Comparison of ENCODE assay signal across 2 cellular contexts in the genomic region with DNA sequence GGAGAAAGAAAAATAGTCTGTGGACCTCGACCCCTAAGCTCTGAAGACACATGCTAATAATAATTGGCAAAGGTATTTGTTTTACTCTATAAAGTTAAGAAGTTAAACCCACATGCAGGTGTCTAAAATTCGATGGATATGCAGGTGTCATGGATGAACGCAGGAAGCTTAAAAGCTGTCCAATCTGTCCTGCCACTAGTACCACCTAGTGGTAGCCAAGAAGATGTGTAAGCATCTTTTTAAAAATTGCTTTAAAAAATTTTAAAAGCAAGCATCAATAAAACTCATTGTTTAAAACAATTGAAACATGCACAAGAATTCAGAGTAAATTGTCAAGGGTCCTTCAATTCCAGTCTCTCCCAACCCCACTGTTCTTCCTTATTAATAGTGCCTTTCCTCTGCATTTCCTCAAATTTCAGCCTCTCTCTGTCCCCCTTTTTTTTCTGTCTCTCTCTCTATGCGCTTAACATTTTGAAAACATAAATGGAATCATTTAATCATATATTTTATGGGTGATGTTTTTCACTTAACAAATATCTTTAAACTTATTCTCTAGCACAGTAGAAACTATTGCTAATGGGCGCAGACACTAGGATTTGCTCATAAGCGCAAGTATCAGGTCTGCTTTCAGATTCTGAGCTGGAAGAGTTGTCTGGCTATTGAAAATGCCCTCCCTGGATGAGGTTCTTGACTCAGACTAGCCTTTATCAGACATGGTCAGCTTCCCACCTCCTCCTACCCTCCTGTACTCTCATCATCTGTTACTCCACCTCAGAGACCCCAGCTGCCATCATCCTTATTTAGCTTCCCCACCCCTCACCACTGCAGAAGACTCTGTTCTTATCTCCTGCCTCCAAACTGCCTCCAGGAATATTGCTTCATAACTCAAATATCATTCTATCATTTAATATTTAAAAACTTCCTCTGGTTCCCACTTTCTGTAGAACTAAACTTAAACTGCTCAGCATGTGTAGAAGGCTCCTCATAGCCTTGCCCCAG.
A peak's percentile ranks its signal among the peaks of the same experiment; 100 is the strongest.
TF ChIP-seq lines count a peak whose summit lies in the region.

No MANE protein-coding gene starts in this region.

TF ChIP-seq in HEK293T, 16 proteins besides CTCF, POLR2A, EP300 and RAD21:
- TF ChIP-seq ARNT (IDR thresholded peaks at IDR 0.05) (no peak), HDGF (IDR thresholded peaks at IDR 0.05; ENCODE audit: borderline replicate concordance) (no peak), LEF1 (IDR thresholded peaks at IDR 0.05; ENCODE audit: borderline replicate concordance) (no peak)

TF ChIP-seq in H1, 55 proteins besides CTCF, POLR2A, EP300 and RAD21:
- no peak for TF ChIP-seq TAF7 (optimal IDR thresholded peaks at IDR 0.05; ENCODE audit: borderline replicate concordance, low read depth, low read length)
- peak; percentile 4; the same call in 1 of the 2 replicates for TF ChIP-seq MAFK (IDR thresholded peaks at IDR 0.05; ENCODE audit: low read depth, low read length)
- no peak for TF ChIP-seq RBBP5 (IDR thresholded peaks at IDR 0.05; ENCODE audit: borderline replicate concordance, low read depth, low read length)
